In the genomic region with DNA sequence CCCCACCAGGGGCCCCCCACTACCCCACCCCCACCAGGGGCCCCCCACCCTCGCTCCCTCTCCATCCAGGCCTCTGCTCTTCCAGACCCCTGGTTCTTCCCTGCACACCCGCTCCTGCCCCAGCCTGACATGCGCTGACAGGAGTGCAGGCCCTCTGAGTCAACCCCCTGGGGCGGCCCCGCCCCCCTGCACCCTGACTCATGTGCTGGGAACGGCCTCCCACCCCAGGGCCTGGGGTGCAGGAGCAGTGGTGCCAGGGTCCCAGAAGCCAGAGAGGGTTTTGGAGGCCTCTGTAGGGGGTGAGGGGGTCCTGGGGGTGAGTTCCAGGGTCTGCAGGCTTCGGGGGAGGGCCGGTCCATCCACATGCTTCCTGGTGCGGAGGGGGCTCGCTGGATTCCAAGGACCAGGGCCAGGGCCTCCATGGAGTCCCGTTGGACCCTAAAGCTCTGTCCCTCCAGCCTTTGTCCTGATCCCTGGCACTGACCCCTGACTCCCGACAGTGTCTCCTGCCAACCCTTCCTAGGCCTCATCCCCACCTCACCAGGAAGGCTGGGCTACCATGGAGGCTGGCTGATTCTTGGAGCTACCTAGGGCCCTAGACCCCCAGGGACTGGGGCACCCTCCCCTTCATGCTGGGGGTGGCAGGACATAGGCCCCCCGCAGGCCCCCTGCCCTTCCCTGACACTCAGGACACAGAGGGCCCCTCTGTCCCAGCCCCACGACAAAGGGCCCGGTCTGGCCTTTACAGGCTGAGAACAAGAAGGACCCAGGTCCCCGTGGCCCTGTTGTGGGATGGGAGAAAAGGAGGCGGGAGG, we compare ENCODE assay signal across 1 cellular context.
TF ChIP-seq lines count a peak whose summit lies in the region.

No MANE protein-coding gene starts in this region.

TF ChIP-seq in GM23338, 12 proteins besides CTCF, POLR2A, EP300 and RAD21 (continued from another document):
- TF ChIP-seq, protein P1, sequence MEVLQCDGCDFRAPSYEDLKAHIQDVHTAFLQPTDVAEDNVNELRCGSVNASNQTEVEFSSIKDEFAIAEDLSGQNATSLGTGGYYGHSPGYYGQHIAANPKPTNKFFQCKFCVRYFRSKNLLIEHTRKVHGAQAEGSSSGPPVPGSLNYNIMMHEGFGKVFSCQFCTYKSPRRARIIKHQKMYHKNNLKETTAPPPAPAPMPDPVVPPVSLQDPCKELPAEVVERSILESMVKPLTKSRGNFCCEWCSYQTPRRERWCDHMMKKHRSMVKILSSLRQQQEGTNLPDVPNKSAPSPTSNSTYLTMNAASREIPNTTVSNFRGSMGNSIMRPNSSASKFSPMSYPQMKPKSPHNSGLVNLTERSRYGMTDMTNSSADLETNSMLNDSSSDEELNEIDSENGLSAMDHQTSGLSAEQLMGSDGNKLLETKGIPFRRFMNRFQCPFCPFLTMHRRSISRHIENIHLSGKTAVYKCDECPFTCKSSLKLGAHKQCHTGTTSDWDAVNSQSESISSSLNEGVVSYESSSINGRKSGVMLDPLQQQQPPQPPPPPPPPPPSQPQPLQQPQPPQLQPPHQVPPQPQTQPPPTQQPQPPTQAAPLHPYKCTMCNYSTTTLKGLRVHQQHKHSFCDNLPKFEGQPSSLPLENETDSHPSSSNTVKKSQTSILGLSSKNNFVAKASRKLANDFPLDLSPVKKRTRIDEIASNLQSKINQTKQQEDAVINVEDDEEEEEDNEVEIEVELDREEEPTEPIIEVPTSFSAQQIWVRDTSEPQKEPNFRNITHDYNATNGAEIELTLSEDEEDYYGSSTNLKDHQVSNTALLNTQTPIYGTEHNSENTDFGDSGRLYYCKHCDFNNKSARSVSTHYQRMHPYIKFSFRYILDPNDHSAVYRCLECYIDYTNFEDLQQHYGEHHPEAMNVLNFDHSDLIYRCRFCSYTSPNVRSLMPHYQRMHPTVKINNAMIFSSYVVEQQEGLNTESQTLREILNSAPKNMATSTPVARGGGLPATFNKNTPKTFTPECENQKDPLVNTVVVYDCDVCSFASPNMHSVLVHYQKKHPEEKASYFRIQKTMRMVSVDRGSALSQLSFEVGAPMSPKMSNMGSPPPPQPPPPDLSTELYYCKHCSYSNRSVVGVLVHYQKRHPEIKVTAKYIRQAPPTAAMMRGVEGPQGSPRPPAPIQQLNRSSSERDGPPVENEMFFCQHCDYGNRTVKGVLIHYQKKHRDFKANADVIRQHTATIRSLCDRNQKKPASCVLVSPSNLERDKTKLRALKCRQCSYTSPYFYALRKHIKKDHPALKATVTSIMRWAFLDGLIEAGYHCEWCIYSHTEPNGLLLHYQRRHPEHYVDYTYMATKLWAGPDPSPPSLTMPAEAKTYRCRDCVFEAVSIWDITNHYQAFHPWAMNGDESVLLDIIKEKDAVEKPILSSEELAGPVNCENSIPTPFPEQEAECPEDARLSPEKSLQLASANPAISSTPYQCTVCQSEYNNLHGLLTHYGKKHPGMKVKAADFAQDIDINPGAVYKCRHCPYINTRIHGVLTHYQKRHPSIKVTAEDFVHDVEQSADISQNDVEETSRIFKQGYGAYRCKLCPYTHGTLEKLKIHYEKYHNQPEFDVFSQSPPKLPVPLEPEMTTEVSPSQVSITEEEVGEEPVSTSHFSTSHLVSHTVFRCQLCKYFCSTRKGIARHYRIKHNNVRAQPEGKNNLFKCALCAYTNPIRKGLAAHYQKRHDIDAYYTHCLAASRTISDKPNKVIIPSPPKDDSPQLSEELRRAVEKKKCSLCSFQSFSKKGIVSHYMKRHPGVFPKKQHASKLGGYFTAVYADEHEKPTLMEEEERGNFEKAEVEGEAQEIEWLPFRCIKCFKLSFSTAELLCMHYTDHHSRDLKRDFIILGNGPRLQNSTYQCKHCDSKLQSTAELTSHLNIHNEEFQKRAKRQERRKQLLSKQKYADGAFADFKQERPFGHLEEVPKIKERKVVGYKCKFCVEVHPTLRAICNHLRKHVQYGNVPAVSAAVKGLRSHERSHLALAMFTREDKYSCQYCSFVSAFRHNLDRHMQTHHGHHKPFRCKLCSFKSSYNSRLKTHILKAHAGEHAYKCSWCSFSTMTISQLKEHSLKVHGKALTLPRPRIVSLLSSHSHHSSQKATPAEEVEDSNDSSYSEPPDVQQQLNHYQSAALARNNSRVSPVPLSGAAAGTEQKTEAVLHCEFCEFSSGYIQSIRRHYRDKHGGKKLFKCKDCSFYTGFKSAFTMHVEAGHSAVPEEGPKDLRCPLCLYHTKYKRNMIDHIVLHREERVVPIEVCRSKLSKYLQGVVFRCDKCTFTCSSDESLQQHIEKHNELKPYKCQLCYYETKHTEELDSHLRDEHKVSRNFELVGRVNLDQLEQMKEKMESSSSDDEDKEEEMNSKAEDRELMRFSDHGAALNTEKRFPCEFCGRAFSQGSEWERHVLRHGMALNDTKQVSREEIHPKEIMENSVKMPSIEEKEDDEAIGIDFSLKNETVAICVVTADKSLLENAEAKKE (CRISPR knock-in tag; IDR thresholded peaks at IDR 0.05): no peak
- TF ChIP-seq POLR2AphosphoS5 (IDR thresholded peaks at IDR 0.05; ENCODE audit: low read depth): no peak
- TF ChIP-seq EZH2 (IDR thresholded peaks at IDR 0.05; ENCODE audit: low read depth, unreplicated experiment): no peak
- TF ChIP-seq STAT1 (IDR thresholded peaks at IDR 0.05; ENCODE audit: unreplicated experiment): no peak
- TF ChIP-seq EZH2phosphoT487 (IDR thresholded peaks at IDR 0.05; ENCODE audit: unreplicated experiment): no peak
- TF ChIP-seq CREB1 (CRISPR knock-in tag; IDR thresholded peaks at IDR 0.05; ENCODE audit: low read depth): no peak
TF ChIP-seq in GM23338: peak in this region for 0.
